ENCODE assay signal across 9 cellular contexts in genomic region chrX:155070975-155071693, GRCh38. TPM values are rescaled to one million over a fixed set of nuclear protein-coding genes. Genes with fewer than 3 reads are reported as not detected.
DNase-seq lines count a peak whose midpoint lies in the region; ATAC-seq, FAIRE-seq and TF ChIP-seq lines count a peak whose summit lies in the region.
"Had no signal": no experiment of that assay in that cellular context is flagged by ENCODE, and none has a peak within 500 bp of the region (broad histone marks: within the 10 kb centered on the region; RNA-seq: fewer than 3 reads in every experiment).

TSS of gene BRCC3 (plus strand) at chrX:155071508. CDS start at chrX:155071528, 20 bp downstream.
A gene with protein sequence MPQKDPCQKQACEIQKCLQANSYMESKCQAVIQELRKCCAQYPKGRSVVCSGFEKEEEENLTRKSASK (minus strand): TSS chrX:155071136. CDS start chrX:155064023, 7,113 bp downstream.
A gene with protein sequence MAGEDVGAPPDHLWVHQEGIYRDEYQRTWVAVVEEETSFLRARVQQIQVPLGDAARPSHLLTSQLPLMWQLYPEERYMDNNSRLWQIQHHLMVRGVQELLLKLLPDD (minus strand): TSS chrX:155071136. CDS start chrX:155066010, 5,126 bp downstream.

- H3K4me2 ChIP-seq in HepG2 (ENCODE audit: low read depth, low read length): peak within 1 kb of the TSS; percentile 78

- no peak for FAIRE-seq in HepG2 (lab: Jason Lieb, UNC)
- FAIRE-seq: colon had no signal

- no peaks in the 10 kb centered on the region for H4K20me1 ChIP-seq in HepG2 (ENCODE audit: insufficient read depth, low read length)

- H3K4me1 Mint-ChIP-seq in activated CD4-positive, alpha-beta T cell treated with anti-CD3 and anti-CD28 coated beads, Interleukin-2, amount 10 ng/mL, durations not matched to agents 7 days and 5 days: peaks cover 62% of the 10 kb centered on the region
- H3K4me1 Mint-ChIP-seq in dendritic cell treated with granulocyte-macrophage colony-stimulating factor and Interleukin-4, amounts not matched to agents 40 ng/mL and 50 ng/mL, for 4 days (ENCODE audit: low read depth): peaks cover 44% of the 10 kb centered on the region

- H3K36me3 ChIP-seq in BJ (ENCODE audit: control insufficient read depth, insufficient read depth, low read length): no peaks in the 10 kb centered on the region
- H3K36me3 ChIP-seq in HepG2 (replicated peaks in 1 of 2; ENCODE audit: control insufficient read depth in 1 of 2, insufficient read depth in 2 of 2, low read length in 2 of 2): peaks cover 0 to 6% of the 10 kb centered on the region in 2 experiments; a peak in 1 of 5 replicates

- intact Hi-C loops in dendritic cell treated with granulocyte-macrophage colony-stimulating factor and Interleukin-4, amounts not matched to agents 40 ng/mL and 50 ng/mL, for 4 days (cut with micrococcal nuclease): no loop called here
- intact Hi-C loops in HepG2 (cut with micrococcal nuclease; ENCODE audit: unreplicated experiment): loop anchor here (5.0 kb wide), 1 partner anchor 44 kb away; the partner anchor contains the start of gene FUNDC2

- peaks cover 30% of the 10 kb centered on the region for H3K36me3 Mint-ChIP-seq in activated CD4-positive, alpha-beta T cell treated with anti-CD3 and anti-CD28 coated beads, Interleukin-2, amount 10 ng/mL, durations not matched to agents 7 days and 5 days (ENCODE audit: low read depth)
- H3K36me3 Mint-ChIP-seq in dendritic cell treated with granulocyte-macrophage colony-stimulating factor and Interleukin-4, amounts not matched to agents 40 ng/mL and 50 ng/mL, for 4 days (ENCODE audit: low read depth): peaks cover 42% of the 10 kb centered on the region

- peak within 1 kb of the TSS; percentile 77 for H3K27ac ChIP-seq in HepG2 (ENCODE audit: extremely low read length, insufficient read depth, low read length)

- peak within 1 kb of the TSS; percentile 42 for H2AFZ ChIP-seq in HepG2 (ENCODE audit: low read length)

- no peaks in the 10 kb centered on the region for H3K27me3 Mint-ChIP-seq in activated CD4-positive, alpha-beta T cell treated with anti-CD3 and anti-CD28 coated beads, Interleukin-2, amount 10 ng/mL, durations not matched to agents 7 days and 5 days
- H3K27me3 Mint-ChIP-seq in dendritic cell treated with granulocyte-macrophage colony-stimulating factor and Interleukin-4, amounts not matched to agents 40 ng/mL and 50 ng/mL, for 4 days: no peaks in the 10 kb centered on the region

- H3K27me3 ChIP-seq in BJ (ENCODE audit: control insufficient read depth, insufficient read depth, low read length) (no peaks in the 10 kb centered on the region), HepG2 (ENCODE audit: control insufficient read depth in 1 of 2, insufficient read depth in 2 of 2, low read length in 2 of 2) (no peaks in the 10 kb centered on the region)

- TF ChIP-seq RAD21 in HepG2 (CRISPR knock-in tag; IDR thresholded peaks at IDR 0.05): no peak

- POLR2A ChIA-PET in BJ (lab: Charles Lee) (no interaction called here), HepG2 (lab: Yijun Ruan, JAX) (interaction anchor here (1.0 to 1.3 kb wide), 2 partner anchors 44 kb away, joined by 4 to 7 read pairs; partner anchors contain the start of gene FUNDC2)
- POLR2A ChIA-PET in activated CD4-positive, alpha-beta T cell treated with anti-CD3 and anti-CD28 coated beads, Interleukin-2, amount 10 ng/mL, durations not matched to agents 7 days and 5 days (lab: Charles Lee): no interaction called here

- peak within 1 kb of the TSS; percentile 71 for H3K4me3 ChIP-seq in BJ (ENCODE audit: low read depth, low read length)
- peak within 1 kb of the TSS; percentile 72 to 86 (median 79) for H3K4me3 ChIP-seq in HepG2 (replicated peaks in 1 of 3; ENCODE audit: insufficient read depth in 1 of 3, low read depth in 2 of 3, low read length in 3 of 3)

- TF ChIP-seq POLR2A in HepG2 (IDR thresholded peaks at IDR 0.05; ENCODE audit: insufficient read depth in 1 of 2, low read depth in 2 of 2, low read length in 2 of 2): peak; percentile 80 to 93

- BruUV-seq in HepG2 (replicated peaks; lab: Mats Ljungman, UMichigan): no TSS peak

- H3K9ac ChIP-seq in HepG2 (ENCODE audit: insufficient read depth, low read depth, low read length): peak within 1 kb of the TSS; percentile 74

- no CpG with 5 or more reads among the region's 81 CpGs for WGBS in HepG2 (ENCODE audit: low lambda C conversion rate)

- no peak for DNase-seq in BJ (ENCODE audit: low read depth)
- peak; percentile 56 for DNase-seq in GM19240 (ENCODE audit: insufficient read length, low spot score)
- peak; percentile 84 to 99 for DNase-seq in NCI-H526 (lab: John Stamatoyannopoulos, UW)
- DNase-seq in activated CD4-positive, alpha-beta T cell treated with anti-CD3 and anti-CD28 coated beads, Interleukin-2, amount 10 ng/mL, durations not matched to agents 7 days and 5 days: peak; percentile 78
- DNase-seq in HepG2 (ENCODE audit: low spot score): peak; percentile 65
- peak; percentile 61 to 66 for DNase-seq in stimulated activated CD4-positive, alpha-beta T cell treated with anti-CD3 and anti-CD28 coated beads, Interleukin-2, amount 100 ng/mL, for 48 hours

- H3K79me2 ChIP-seq in HepG2 (ENCODE audit: insufficient read depth, low read length): peaks cover 25% of the 10 kb centered on the region

- H3K9me3 ChIP-seq in HepG2 (ENCODE audit: low read length): no peaks in the 10 kb centered on the region

- H3K9me3 Mint-ChIP-seq in activated CD4-positive, alpha-beta T cell treated with anti-CD3 and anti-CD28 coated beads, Interleukin-2, amount 10 ng/mL, durations not matched to agents 7 days and 5 days: no peaks in the 10 kb centered on the region
- no peaks in the 10 kb centered on the region for H3K9me3 Mint-ChIP-seq in dendritic cell treated with granulocyte-macrophage colony-stimulating factor and Interleukin-4, amounts not matched to agents 40 ng/mL and 50 ng/mL, for 4 days

- CTCF ChIA-PET in BJ (lab: Yijun Ruan, JAX) (interaction anchor here (1.2 kb wide), 1 partner anchor 23 kb away, joined by 4 read pairs; no protein-coding TSS in a partner anchor), HepG2 (lab: Yijun Ruan, JAX; ENCODE audit: low intra/inter-chr PET ratio, low total read pairs) (no interaction called here)
- CTCF ChIA-PET in activated CD4-positive, alpha-beta T cell treated with anti-CD3 and anti-CD28 coated beads, Interleukin-2, amount 10 ng/mL, durations not matched to agents 7 days and 5 days (lab: Charles Lee): no interaction called here

- H3K27ac Mint-ChIP-seq in activated CD4-positive, alpha-beta T cell treated with anti-CD3 and anti-CD28 coated beads, Interleukin-2, amount 10 ng/mL, durations not matched to agents 7 days and 5 days: peak within 1 kb of the TSS; percentile 98
- H3K27ac Mint-ChIP-seq in dendritic cell treated with granulocyte-macrophage colony-stimulating factor and Interleukin-4, amounts not matched to agents 40 ng/mL and 50 ng/mL, for 4 days: peak within 1 kb of the TSS; percentile 97

- peak within 1 kb of the TSS; percentile 91 for H3K4me3 Mint-ChIP-seq in activated CD4-positive, alpha-beta T cell treated with anti-CD3 and anti-CD28 coated beads, Interleukin-2, amount 10 ng/mL, durations not matched to agents 7 days and 5 days
- peak within 1 kb of the TSS; percentile 86 for H3K4me3 Mint-ChIP-seq in dendritic cell treated with granulocyte-macrophage colony-stimulating factor and Interleukin-4, amounts not matched to agents 40 ng/mL and 50 ng/mL, for 4 days

- ATAC-seq in HG03457 (IDR thresholded peaks at IDR 0.05; ENCODE audit: unreplicated experiment) (peak; percentile 82), HepG2 (peak; percentile 97)

- in situ Hi-C loops in HepG2 (cut with HindIII; ENCODE audit: extremely low pct_ligation_motif_present, low pct_unique_long_range_greater_than_20kb): no loop called here

- no peak for TF ChIP-seq EP300 in HepG2 (IDR thresholded peaks at IDR 0.05; ENCODE audit: low read depth in 2 of 2, low read length in 2 of 2)
- TF ChIP-seq EP300 in HepG2 (CRISPR knock-in tag; IDR thresholded peaks at IDR 0.05; ENCODE audit: borderline replicate concordance): no peak

- H3K4me1 ChIP-seq in HepG2 (ENCODE audit: insufficient read depth, low read length): peaks cover 45% of the 10 kb centered on the region

- TF ChIP-seq CTCF in BJ (IDR thresholded peaks at IDR 0.05; ENCODE audit: insufficient read depth, low read depth, low read length) (no peak), HepG2 (CRISPR knock-in tag; IDR thresholded peaks at IDR 0.05) (no peak)

RNA-seq across cellular contexts. Expression of gene BRCC3, which starts in this region (rescaled TPM):
- polyA plus RNA-seq in BJ (2011; rRNA removed) (11.6 and 16.1 TPM in 2 replicates), HepG2 (2011; rRNA removed) (16.1 and 19.8 TPM in 2 replicates)
- 8.5 and 8.7 TPM in 2 replicates for polyA minus RNA-seq in BJ (2011; rRNA and poly(A)+ RNA removed)
- 10 to 100 TPM; 28.2 to 30.6 TPM for total RNA-seq in activated CD4-positive, alpha-beta T cell treated with anti-CD3 and anti-CD28 coated beads, Interleukin-2, amount 10 ng/mL, durations not matched to agents 7 days and 5 days
- total RNA-seq in HepG2 (2016; rRNA removed; fragmentation: Illumina TruSeq; extraction: Trizol): 24.3 and 44.2 TPM in 2 replicates
- total RNA-seq in HepG2 (2016; cell fraction: cytosol; rRNA removed; fragmentation: Illumina TruSeq; extraction: Trizol; ENCODE audit: low read depth): 2.4 and 3.1 TPM in 2 replicates
- total RNA-seq in HepG2 (2016; cell fraction: insoluble cytoplasmic fraction; rRNA removed; fragmentation: Illumina TruSeq; extraction: Trizol): 25.6 and 47.6 TPM in 2 replicates
- total RNA-seq in HepG2 (2016; cell fraction: membrane; rRNA removed; fragmentation: Illumina TruSeq; extraction: Trizol): 13.5 and 13.7 TPM in 2 replicates
- 12.9 and 17.1 TPM in 2 replicates for total RNA-seq in HepG2 (2016; cell fraction: nucleus; rRNA removed; fragmentation: Illumina TruSeq; extraction: Trizol)
- 11.8 and 16.5 TPM in 2 replicates for polyA plus RNA-seq in HepG2 (2011; cell fraction: cytosol; rRNA removed)
- 5.8 and 6.0 TPM in 2 replicates for polyA plus RNA-seq in HepG2 (2011; cell fraction: nucleus; rRNA removed)
- polyA plus RNA-seq in HepG2 (2012): 14.4 and 18.3 TPM in 2 replicates
- 2.5 and 2.8 TPM in 2 replicates for polyA plus RNA-seq in HepG2 (2016; cell fraction: cytosol; fragmentation: Illumina TruSeq; extraction: Trizol; ENCODE audit: low read depth)
- polyA plus RNA-seq in HepG2 (2016; cell fraction: insoluble cytoplasmic fraction; fragmentation: Illumina TruSeq; extraction: Trizol; ENCODE audit: low read depth): 57.9 and 58.3 TPM in 2 replicates
- polyA plus RNA-seq in HepG2 (2016; cell fraction: membrane; fragmentation: Illumina TruSeq; extraction: Trizol; ENCODE audit: low read depth): 8.6 and 9.5 TPM in 2 replicates
- polyA plus RNA-seq in HepG2 (2016; cell fraction: nucleus; fragmentation: Illumina TruSeq; extraction: Trizol; ENCODE audit: insufficient read depth, low read depth): 22.5 and 24.9 TPM in 2 replicates
- 9.4 and 25.7 TPM in 2 replicates for polyA minus RNA-seq in HepG2 (2011; rRNA and poly(A)+ RNA removed; ENCODE audit: low replicate concordance)
- 16.2 and 17.1 TPM in 2 replicates for polyA minus RNA-seq in HepG2 (2011; cell fraction: cytosol; rRNA and poly(A)+ RNA removed)
- 15.1 and 18.4 TPM in 2 replicates for polyA minus RNA-seq in HepG2 (2011; cell fraction: nucleus; rRNA and poly(A)+ RNA removed)

RNA-seq across cellular contexts. Expression of the second gene that starts in this region (rescaled TPM):
- polyA plus RNA-seq in BJ (2011; rRNA removed) (10.0 and 13.4 TPM in 2 replicates), HepG2 (2011; rRNA removed) (8.3 and 11.5 TPM in 2 replicates)
- 0.93 and 1.2 TPM in 2 replicates for polyA minus RNA-seq in BJ (2011; rRNA and poly(A)+ RNA removed)
- 1 to 10 TPM; 4.7 to 5.6 TPM for total RNA-seq in activated CD4-positive, alpha-beta T cell treated with anti-CD3 and anti-CD28 coated beads, Interleukin-2, amount 10 ng/mL, durations not matched to agents 7 days and 5 days
- 5.2 and 5.6 TPM in 2 replicates for total RNA-seq in HepG2 (2016; rRNA removed; fragmentation: Illumina TruSeq; extraction: Trizol)
- total RNA-seq in HepG2 (2016; cell fraction: cytosol; rRNA removed; fragmentation: Illumina TruSeq; extraction: Trizol; ENCODE audit: low read depth): 29.5 and 32.5 TPM in 2 replicates
- 6.6 and 8.1 TPM in 2 replicates for total RNA-seq in HepG2 (2016; cell fraction: insoluble cytoplasmic fraction; rRNA removed; fragmentation: Illumina TruSeq; extraction: Trizol)
- total RNA-seq in HepG2 (2016; cell fraction: membrane; rRNA removed; fragmentation: Illumina TruSeq; extraction: Trizol): 24.2 and 27.3 TPM in 2 replicates
- 0.65 and 1.8 TPM in 2 replicates for total RNA-seq in HepG2 (2016; cell fraction: nucleus; rRNA removed; fragmentation: Illumina TruSeq; extraction: Trizol)
- polyA plus RNA-seq in HepG2 (2011; cell fraction: cytosol; rRNA removed): 8.2 and 9.2 TPM in 2 replicates
- polyA plus RNA-seq in HepG2 (2011; cell fraction: nucleus; rRNA removed): 3.1 and 3.7 TPM in 2 replicates
- polyA plus RNA-seq in HepG2 (2012): 4.6 and 7.2 TPM in 2 replicates
- 50.8 and 53.0 TPM in 2 replicates for polyA plus RNA-seq in HepG2 (2016; cell fraction: cytosol; fragmentation: Illumina TruSeq; extraction: Trizol; ENCODE audit: low read depth)
- 8.5 and 8.8 TPM in 2 replicates for polyA plus RNA-seq in HepG2 (2016; cell fraction: insoluble cytoplasmic fraction; fragmentation: Illumina TruSeq; extraction: Trizol; ENCODE audit: low read depth)
- polyA plus RNA-seq in HepG2 (2016; cell fraction: membrane; fragmentation: Illumina TruSeq; extraction: Trizol; ENCODE audit: low read depth): 28.6 and 29.4 TPM in 2 replicates
- 3.8 and 5.8 TPM in 2 replicates for polyA plus RNA-seq in HepG2 (2016; cell fraction: nucleus; fragmentation: Illumina TruSeq; extraction: Trizol; ENCODE audit: insufficient read depth, low read depth)
- polyA minus RNA-seq in HepG2 (2011; rRNA and poly(A)+ RNA removed; ENCODE audit: low replicate concordance): 2.0 and 3.7 TPM in 2 replicates
- 0.88 TPM in 1 of 2 replicates, not detected in the other for polyA minus RNA-seq in HepG2 (2011; cell fraction: cytosol; rRNA and poly(A)+ RNA removed)
- polyA minus RNA-seq in HepG2 (2011; cell fraction: nucleus; rRNA and poly(A)+ RNA removed): 4.0 and 4.2 TPM in 2 replicates

RNA-seq across cellular contexts. Expression of the third gene that starts in this region (rescaled TPM):
- polyA plus RNA-seq in BJ (2011; rRNA removed): 1.2 and 5.4 TPM in 2 replicates
- polyA minus RNA-seq in BJ (2011; rRNA and poly(A)+ RNA removed): 0.81 and 1.7 TPM in 2 replicates
- 10 to 100 TPM; 18.1 to 19.6 TPM for total RNA-seq in activated CD4-positive, alpha-beta T cell treated with anti-CD3 and anti-CD28 coated beads, Interleukin-2, amount 10 ng/mL, durations not matched to agents 7 days and 5 days
- 13.6 and 18.9 TPM in 2 replicates for total RNA-seq in HepG2 (2016; rRNA removed; fragmentation: Illumina TruSeq; extraction: Trizol)
- total RNA-seq in HepG2 (2016; cell fraction: cytosol; rRNA removed; fragmentation: Illumina TruSeq; extraction: Trizol; ENCODE audit: low read depth): 67.8 and 80.6 TPM in 2 replicates
- 11.6 and 13.5 TPM in 2 replicates for total RNA-seq in HepG2 (2016; cell fraction: insoluble cytoplasmic fraction; rRNA removed; fragmentation: Illumina TruSeq; extraction: Trizol)
- total RNA-seq in HepG2 (2016; cell fraction: membrane; rRNA removed; fragmentation: Illumina TruSeq; extraction: Trizol): 41.3 and 48.8 TPM in 2 replicates
- total RNA-seq in HepG2 (2016; cell fraction: nucleus; rRNA removed; fragmentation: Illumina TruSeq; extraction: Trizol): 6.7 and 10.8 TPM in 2 replicates
- 5.1 and 6.1 TPM in 2 replicates for polyA plus RNA-seq in HepG2 (2011; rRNA removed)
- polyA plus RNA-seq in HepG2 (2011; cell fraction: cytosol; rRNA removed): 1.6 and 2.4 TPM in 2 replicates
- polyA plus RNA-seq in HepG2 (2011; cell fraction: nucleus; rRNA removed): 17.7 and 18.0 TPM in 2 replicates
- polyA plus RNA-seq in HepG2 (2012): 14.6 and 21.5 TPM in 2 replicates
- polyA plus RNA-seq in HepG2 (2016; cell fraction: cytosol; fragmentation: Illumina TruSeq; extraction: Trizol; ENCODE audit: low read depth): 56.1 and 69.9 TPM in 2 replicates
- polyA plus RNA-seq in HepG2 (2016; cell fraction: insoluble cytoplasmic fraction; fragmentation: Illumina TruSeq; extraction: Trizol; ENCODE audit: low read depth): 10.2 and 11.2 TPM in 2 replicates
- polyA plus RNA-seq in HepG2 (2016; cell fraction: membrane; fragmentation: Illumina TruSeq; extraction: Trizol; ENCODE audit: low read depth): 34.3 and 42.3 TPM in 2 replicates
- polyA plus RNA-seq in HepG2 (2016; cell fraction: nucleus; fragmentation: Illumina TruSeq; extraction: Trizol; ENCODE audit: insufficient read depth, low read depth): 11.8 and 19.6 TPM in 2 replicates
- polyA minus RNA-seq in HepG2 (2011; rRNA and poly(A)+ RNA removed; ENCODE audit: low replicate concordance): 4.2 and 6.5 TPM in 2 replicates
- polyA minus RNA-seq in HepG2 (2011; cell fraction: cytosol; rRNA and poly(A)+ RNA removed): 2.0 and 3.7 TPM in 2 replicates
- 6.1 and 8.7 TPM in 2 replicates for polyA minus RNA-seq in HepG2 (2011; cell fraction: nucleus; rRNA and poly(A)+ RNA removed)
